9 cellular contexts compared by ENCODE assay signal in the genomic region with DNA sequence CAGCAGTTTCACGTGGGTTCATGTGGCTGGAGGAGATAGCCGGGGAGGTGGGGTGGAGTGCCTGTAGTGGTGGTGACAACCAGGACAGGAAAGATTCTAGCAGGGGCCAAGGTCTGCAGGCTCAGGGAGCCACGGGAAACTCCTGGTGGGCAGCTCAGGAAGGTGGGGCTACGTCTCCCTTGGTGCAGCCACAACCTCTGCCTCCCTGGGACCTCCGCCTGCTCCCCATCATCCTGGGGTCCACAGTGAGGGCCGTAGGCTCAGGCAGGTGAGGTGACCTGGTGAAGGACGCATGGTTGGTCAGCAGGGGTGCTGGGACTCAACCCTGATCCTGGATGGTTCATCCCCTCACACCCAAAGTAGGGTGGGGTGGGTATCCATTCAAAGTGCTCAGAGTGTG.
"Had no signal": no experiment of that assay in that cellular context is flagged by ENCODE, and none has a peak within 500 bp of the region (broad histone marks: within the 10 kb centered on the region; RNA-seq: fewer than 3 reads in every experiment).

No MANE protein-coding gene starts in this region.

- H3K9me3 ChIP-seq: HAP-1 had no signal

- ATAC-seq: HCT116, K562 had no signal

- H3K4me3 Mint-ChIP-seq: HFFc6 had no signal

- H3K27ac ChIP-seq: GM23248, HL-60 had no signal

- H3K4me1 ChIP-seq: HAP-1 had no signal

- H3K36me3 ChIP-seq: HAP-1 had no signal

- H3K9ac ChIP-seq: GM23248 had no signal

- H2AFZ ChIP-seq: GM23248 had no signal

- H3K4me3 ChIP-seq: GM23248, HAP-1, K562 had no signal

- DNase-seq: GM23248, GOT3, H7, HFFc6, IMR-90 had no signal

- H3K27ac Mint-ChIP-seq: HFFc6 had no signal
